Comparison of ENCODE assay signal across 17 cellular contexts in the genomic region with DNA sequence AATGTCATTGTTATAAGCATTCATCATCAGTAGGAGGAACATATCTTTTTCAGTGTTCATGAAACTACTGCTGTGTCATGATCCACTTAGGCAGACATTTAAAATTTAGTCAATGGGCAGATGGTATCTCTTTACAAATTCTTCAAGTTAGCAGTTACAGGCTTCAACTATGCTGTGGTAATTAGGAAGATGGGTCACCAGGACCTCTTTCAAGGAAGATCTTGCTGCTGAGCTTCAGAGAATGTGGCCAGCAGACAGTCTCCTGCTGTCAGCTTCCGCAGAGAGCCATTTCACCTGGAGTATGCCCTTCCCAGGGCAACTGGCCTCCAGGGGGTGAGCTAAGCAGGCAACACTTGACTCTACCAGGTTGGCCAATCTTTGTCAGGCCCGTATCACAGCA. TPM values are rescaled to one million over a fixed set of nuclear protein-coding genes. Genes with fewer than 3 reads are reported as not detected.
A peak's percentile ranks its signal among the peaks of the same experiment; 100 is the strongest.
DNase-seq lines count a peak whose midpoint lies in the region; ATAC-seq lines count a peak whose summit lies in the region.
"Had no signal": no experiment of that assay in that cellular context is flagged by ENCODE, and none has a peak within 500 bp of the region (broad histone marks: within the 10 kb centered on the region; RNA-seq: fewer than 3 reads in every experiment).

No MANE protein-coding gene starts in this region.

- no peaks in the 10 kb centered on the region for H3K27me3 Mint-ChIP-seq in T-helper 17 cell
- H3K27me3 Mint-ChIP-seq: activated naive CD8-positive, alpha-beta T cell treated with anti-CD3 and anti-CD28 coated beads, Interleukin-2, amount 10 ng/mL, durations not matched to agents 7 days and 5 days; CD4-positive, alpha-beta T cell; naive thymus-derived CD4-positive, alpha-beta T cell had no signal

- no peak overlapping the region for H3K4me3 Mint-ChIP-seq in T-helper 17 cell
- H3K4me3 Mint-ChIP-seq in stimulated activated effector memory CD8-positive, alpha-beta T cell treated with anti-CD3 and anti-CD28 coated beads, Interleukin-12 subunit alpha, Interleukin-12 subunit beta, amount 100 ng/mL, for 72 hours: no peak overlapping the region
- H3K4me3 Mint-ChIP-seq: activated naive CD8-positive, alpha-beta T cell treated with anti-CD3 and anti-CD28 coated beads, Interleukin-2, amount 10 ng/mL, durations not matched to agents 7 days and 5 days; CD4-positive, alpha-beta T cell; naive thymus-derived CD4-positive, alpha-beta T cell had no signal

- H3K9me3 ChIP-seq in T-helper 17 cell (ENCODE audit: control insufficient read depth, low read length, poor library complexity, severe bottlenecking): no peaks in the 10 kb centered on the region
- H3K9me3 ChIP-seq: heart right ventricle, left lung had no signal

- H3K27ac Mint-ChIP-seq in T-helper 17 cell: peak overlapping the region; percentile 10
- H3K27ac Mint-ChIP-seq in stimulated activated effector memory CD8-positive, alpha-beta T cell treated with anti-CD3 and anti-CD28 coated beads, Interleukin-12 subunit alpha, Interleukin-12 subunit beta, amount 100 ng/mL, for 72 hours: peak overlapping the region; percentile 7
- H3K27ac Mint-ChIP-seq: activated naive CD8-positive, alpha-beta T cell treated with anti-CD3 and anti-CD28 coated beads, Interleukin-2, amount 10 ng/mL, durations not matched to agents 7 days and 5 days; CD4-positive, alpha-beta T cell had no signal

- H3K9me3 Mint-ChIP-seq in stimulated activated effector memory CD8-positive, alpha-beta T cell treated with anti-CD3 and anti-CD28 coated beads, Interleukin-12 subunit alpha, Interleukin-12 subunit beta, amount 100 ng/mL, for 72 hours: no peaks in the 10 kb centered on the region
- H3K9me3 Mint-ChIP-seq: CD4-positive, alpha-beta T cell; naive thymus-derived CD4-positive, alpha-beta T cell had no signal

- DNase-seq in DMS53 (lab: John Stamatoyannopoulos, UW): peak; percentile 1
- DNase-seq in DMS53 treated with DMSO at 0.1 percent for 48 hours (lab: John Stamatoyannopoulos, UW; ENCODE audit: unreplicated experiment): no peak
- DNase-seq in T-helper 17 cell: no peak
- DNase-seq in fibroblast of peridontal ligament (ENCODE audit: extremely low read depth): peak; percentile 44
- no peak for DNase-seq in stimulated activated effector memory CD8-positive, alpha-beta T cell treated with anti-CD3 and anti-CD28 coated beads, Interleukin-12 subunit alpha, Interleukin-12 subunit beta, amount 100 ng/mL, for 72 hours (ENCODE audit: low spot score in 2 of 2)
- no peak for DNase-seq in NK-92 (lab: John Stamatoyannopoulos, UW; ENCODE audit: unreplicated experiment)
- no peak for DNase-seq in HCEC 1CT
- no peak for DNase-seq in NCI-H2171 (lab: John Stamatoyannopoulos, UW)
- DNase-seq: activated CD4-positive, alpha-beta T cell treated with anti-CD3 and anti-CD28 coated beads for 1 hour; activated CD8-positive, alpha-beta memory T cell treated with anti-CD3 and anti-CD28 coated beads, Interleukin-2, amount 50 U/mL, for 48 hours; activated naive CD8-positive, alpha-beta T cell treated with anti-CD3 and anti-CD28 coated beads, Interleukin-2, amount 10 ng/mL, durations not matched to agents 7 days and 5 days; CD4-positive, alpha-beta T cell; heart right ventricle; naive thymus-derived CD4-positive, alpha-beta T cell; NCI-H1048; NCI-H446 treated with DMSO at 0.1 percent for 48 hours had no signal

- peaks cover 14% of the 10 kb centered on the region for H3K4me1 Mint-ChIP-seq in T-helper 17 cell
- peaks cover 22% of the 10 kb centered on the region for H3K4me1 Mint-ChIP-seq in stimulated activated effector memory CD8-positive, alpha-beta T cell treated with anti-CD3 and anti-CD28 coated beads, Interleukin-12 subunit alpha, Interleukin-12 subunit beta, amount 100 ng/mL, for 72 hours

- H3K36me3 Mint-ChIP-seq in T-helper 17 cell (ENCODE audit: low read depth): peaks cover 4% of the 10 kb centered on the region
- peaks cover 9% of the 10 kb centered on the region for H3K36me3 Mint-ChIP-seq in stimulated activated effector memory CD8-positive, alpha-beta T cell treated with anti-CD3 and anti-CD28 coated beads, Interleukin-12 subunit alpha, Interleukin-12 subunit beta, amount 100 ng/mL, for 72 hours

- no peak for ATAC-seq in T-helper 17 cell
- peak; percentile 52 for ATAC-seq in stimulated activated effector memory CD8-positive, alpha-beta T cell treated with anti-CD3 and anti-CD28 coated beads, Interleukin-12 subunit alpha, Interleukin-12 subunit beta, amount 100 ng/mL, for 72 hours
- ATAC-seq: left lung; naive thymus-derived CD4-positive, alpha-beta T cell had no signal

RNA-seq across cellular contexts. Expression of a gene that starts 19.4 kb away (rescaled TPM):
- 10 to 100 TPM; 48.4 to 52.9 TPM for total RNA-seq in T-helper 17 cell

Comparison
In these comparisons a context has a peak if more than half of its experiments do, and no peak if none do; other contexts are left out.
1. DNase-seq: peak in DMS53 (single experiment) and fibroblast of peridontal ligament (single experiment); none in DMS53 treated with DMSO at 0.1 percent for 48 hours (single experiment), T-helper 17 cell (0 of 3), stimulated activated effector memory CD8-positive, alpha-beta T cell treated with anti-CD3 and anti-CD28 coated beads, Interleukin-12 subunit alpha, Interleukin-12 subunit beta, amount 100 ng/mL, for 72 hours (0 of 2), NK-92 (single experiment), HCEC 1CT (single experiment) and NCI-H2171 (single experiment).